Comparison of ENCODE assay signal across 21 cellular contexts in the genomic region with DNA sequence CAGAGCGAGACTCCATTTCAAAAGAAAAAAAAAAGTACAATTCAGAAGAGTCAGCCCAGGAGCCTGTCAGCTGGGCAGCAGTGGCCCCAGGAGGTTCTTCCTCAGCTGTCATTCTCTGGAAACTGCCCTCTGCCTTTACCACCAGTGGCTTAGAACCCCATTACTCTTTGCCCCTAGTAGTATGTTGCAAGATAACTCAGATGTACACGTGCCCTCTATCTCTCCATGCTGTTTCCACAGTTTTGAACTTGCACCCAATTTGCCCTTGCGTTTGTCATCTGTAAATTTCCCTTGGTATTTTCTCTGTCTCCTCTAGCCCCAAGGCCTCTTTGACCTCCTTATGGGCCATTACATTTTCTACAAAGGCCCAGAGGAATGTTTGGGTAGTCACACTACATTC.
"Had no signal": no experiment of that assay in that cellular context is flagged by ENCODE, and none has a peak within 500 bp of the region (broad histone marks: within the 10 kb centered on the region; RNA-seq: fewer than 3 reads in every experiment).

No MANE protein-coding gene starts in this region.

- H3K36me3 ChIP-seq: esophagus muscularis mucosa, gastroesophageal sphincter, right atrium auricular region, suprapubic skin, thyroid gland, upper lobe of left lung, uterus had no signal

- ATAC-seq: effector memory CD8-positive, alpha-beta T cell; gastroesophageal sphincter; left ventricle myocardium superior; natural killer cell treated with Interleukin-12 subunit alpha and Interleukin-12 subunit beta and Interleukin-15 and Interleukin-18, amount 100 ng/mL, for 72 hours had no signal

- H3K9me3 Mint-ChIP-seq: dendritic cell treated with granulocyte-macrophage colony-stimulating factor and Interleukin-4, amounts not matched to agents 40 ng/mL and 50 ng/mL, for 4 days; effector memory CD8-positive, alpha-beta T cell; immature natural killer cell; natural killer cell treated with Interleukin-12 subunit alpha and Interleukin-12 subunit beta and Interleukin-15 and Interleukin-18, amount 100 ng/mL, for 72 hours had no signal

- DNase-seq: effector memory CD8-positive, alpha-beta T cell; glutamatergic neuron; immature natural killer cell; left ventricle myocardium superior; mesenchymal stem cell; midbrain; occipital lobe; stimulated activated CD4-positive, alpha-beta T cell treated with anti-CD3 and anti-CD28 coated beads, Interleukin-2, amount 100 ng/mL, for 48 hours; stimulated activated naive CD4-positive, alpha-beta T cell treated with Interleukin-2 at 50 U/mL for 16 hours; thyroid gland; upper lobe of left lung; uterus had no signal

- H3K4me1 Mint-ChIP-seq: immature natural killer cell had no signal

- H3K36me3 Mint-ChIP-seq: immature natural killer cell; natural killer cell treated with Interleukin-12 subunit alpha and Interleukin-12 subunit beta and Interleukin-15 and Interleukin-18, amount 100 ng/mL, for 72 hours had no signal

- H3K27ac Mint-ChIP-seq: dendritic cell treated with granulocyte-macrophage colony-stimulating factor and Interleukin-4, amounts not matched to agents 40 ng/mL and 50 ng/mL, for 4 days; immature natural killer cell; natural killer cell treated with Interleukin-12 subunit alpha and Interleukin-12 subunit beta and Interleukin-15 and Interleukin-18, amount 100 ng/mL, for 72 hours had no signal

- H3K27me3 ChIP-seq: esophagus muscularis mucosa, gastroesophageal sphincter, right atrium auricular region, suprapubic skin, thyroid gland, upper lobe of left lung, uterus had no signal

- H3K27me3 Mint-ChIP-seq: dendritic cell treated with granulocyte-macrophage colony-stimulating factor and Interleukin-4, amounts not matched to agents 40 ng/mL and 50 ng/mL, for 4 days; effector memory CD8-positive, alpha-beta T cell had no signal

- H3K4me3 Mint-ChIP-seq: dendritic cell treated with granulocyte-macrophage colony-stimulating factor and Interleukin-4, amounts not matched to agents 40 ng/mL and 50 ng/mL, for 4 days; effector memory CD8-positive, alpha-beta T cell; immature natural killer cell; natural killer cell treated with Interleukin-12 subunit alpha and Interleukin-12 subunit beta and Interleukin-15 and Interleukin-18, amount 100 ng/mL, for 72 hours had no signal

- H3K4me1 ChIP-seq: gastroesophageal sphincter, right atrium auricular region, suprapubic skin, thyroid gland, upper lobe of left lung, uterus had no signal

- H3K27ac ChIP-seq: epithelial cell of prostate, esophagus muscularis mucosa, gastroesophageal sphincter, right atrium auricular region, suprapubic skin, thyroid gland, upper lobe of left lung, uterus had no signal

- H3K4me3 ChIP-seq: esophagus muscularis mucosa, gastroesophageal sphincter, lung, right atrium auricular region, smooth muscle cell, suprapubic skin, thyroid gland, upper lobe of left lung, uterus had no signal

- H3K4me2 ChIP-seq: smooth muscle cell had no signal
